ENCODE assay signal across 9 cellular contexts in genomic region chr1:101291562-101292035, GRCh38. TPM values are rescaled to one million over a fixed set of nuclear protein-coding genes. Genes with fewer than 3 reads are reported as not detected.
A peak's percentile ranks its signal among the peaks of the same experiment; 100 is the strongest.
DNase-seq lines count a peak whose midpoint lies in the region; TF ChIP-seq lines count a peak whose summit lies in the region.
"Had no signal": no experiment of that assay in that cellular context is flagged by ENCODE, and none has a peak within 500 bp of the region (broad histone marks: within the 10 kb centered on the region; RNA-seq: fewer than 3 reads in every experiment).

No MANE protein-coding gene starts in this region.

- TF ChIP-seq CTCF in HEK293 (tag by site-specific recombination; IDR thresholded peaks at IDR 0.05) (no peak), cardiac fibroblast (IDR thresholded peaks at IDR 0.05; ENCODE audit: low read depth, low read length) (no peak), uterus (IDR thresholded peaks at IDR 0.05) (no peak)

- POLR2A ChIA-PET in HEK293 (lab: Yijun Ruan, JAX): interaction anchor here (1.2 kb wide), 1 partner anchor 395 kb away, joined by 3 read pairs; no protein-coding TSS in a partner anchor

- intact Hi-C loops in uterus (cut with DNase I; ENCODE audit: low total_unique reads): no loop called here

- H3K36me3 ChIP-seq in HEK293 (ENCODE audit: control insufficient read depth in 2 of 2, insufficient read depth in 1 of 2, low read length in 2 of 2) (no peaks in the 10 kb centered on the region), uterus (no peaks in the 10 kb centered on the region)

- H3K27ac ChIP-seq in HEK293 (ENCODE audit: extremely low read depth, low read depth, low read length): peak overlapping the region; percentile 61
- no peak overlapping the region for H3K27ac ChIP-seq in uterus

- no peaks in the 10 kb centered on the region for H3K27me3 ChIP-seq in uterus

- no peak for TF ChIP-seq POLR2A in uterus (IDR thresholded peaks at IDR 0.05)

- CTCF ChIA-PET in HEK293 (lab: Yijun Ruan, JAX): interaction anchor here (0.6 to 4.6 kb wide), 4 partner anchors 12 to 370 kb away, joined by 3 to 24 read pairs (median 4); no protein-coding TSS in a partner anchor

- DNase-seq in EL: peak; percentile 56
- DNase-seq in SIG-M5 (lab: John Stamatoyannopoulos, UW): peak; percentile 42
- DNase-seq in cardiac fibroblast (ENCODE audit: low read depth in 2 of 2): peak; percentile 71 to 81
- DNase-seq in pons (ENCODE audit: low spot score): peak; percentile 46
- DNase-seq in uterus: no peak
- no peak for DNase-seq in activated gamma-delta T cell (lab: John Stamatoyannopoulos, UW)
- DNase-seq in DMS153 treated with DMSO at 0.1 percent for 48 hours (lab: John Stamatoyannopoulos, UW; ENCODE audit: unreplicated experiment): no peak

- H3K9me3 ChIP-seq in HEK293 (ENCODE audit: control insufficient read depth, insufficient read depth, low read depth, low read length): no peaks in the 10 kb centered on the region
- no peaks in the 10 kb centered on the region for H3K9me3 ChIP-seq in uterus

- H3K4me3 ChIP-seq in HEK293 (ENCODE audit: low read depth, low read length): no peak overlapping the region
- no peak overlapping the region for H3K4me3 ChIP-seq in cardiac fibroblast (replicated peaks in 1 of 2; ENCODE audit: low read depth in 2 of 2, low read length in 2 of 2)
- H3K4me3 ChIP-seq in uterus: no peak overlapping the region

- H3K4me1 ChIP-seq in HEK293 (ENCODE audit: control insufficient read depth, insufficient read depth, low read length) (peaks cover 14% of the 10 kb centered on the region), uterus (no peaks in the 10 kb centered on the region)

TF ChIP-seq in HEK293, 187 proteins besides CTCF, POLR2A, EP300 and RAD21 (continues in another document):
- TF ChIP-seq ZBTB17 (tag by site-specific recombination; IDR thresholded peaks at IDR 0.05): peak; percentile 84
- no peak for TF ChIP-seq ZBTB8A (tag by site-specific recombination; IDR thresholded peaks at IDR 0.05)
- peak; percentile 69 for TF ChIP-seq ZEB2 (tag by site-specific recombination; IDR thresholded peaks at IDR 0.05)
- TF ChIP-seq ZNF624 (tag by site-specific recombination; IDR thresholded peaks at IDR 0.05): no peak
- TF ChIP-seq TRIM28 (IDR thresholded peaks at IDR 0.05; ENCODE audit: borderline replicate concordance, low read length): peak; percentile 40; the same call in 1 of the 2 replicates
- TF ChIP-seq, protein P1, sequence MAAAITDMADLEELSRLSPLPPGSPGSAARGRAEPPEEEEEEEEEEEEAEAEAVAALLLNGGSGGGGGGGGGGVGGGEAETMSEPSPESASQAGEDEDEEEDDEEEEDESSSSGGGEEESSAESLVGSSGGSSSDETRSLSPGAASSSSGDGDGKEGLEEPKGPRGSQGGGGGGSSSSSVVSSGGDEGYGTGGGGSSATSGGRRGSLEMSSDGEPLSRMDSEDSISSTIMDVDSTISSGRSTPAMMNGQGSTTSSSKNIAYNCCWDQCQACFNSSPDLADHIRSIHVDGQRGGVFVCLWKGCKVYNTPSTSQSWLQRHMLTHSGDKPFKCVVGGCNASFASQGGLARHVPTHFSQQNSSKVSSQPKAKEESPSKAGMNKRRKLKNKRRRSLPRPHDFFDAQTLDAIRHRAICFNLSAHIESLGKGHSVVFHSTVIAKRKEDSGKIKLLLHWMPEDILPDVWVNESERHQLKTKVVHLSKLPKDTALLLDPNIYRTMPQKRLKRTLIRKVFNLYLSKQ (tag by site-specific recombination; IDR thresholded peaks at IDR 0.05; ENCODE audit: borderline replicate concordance): no peak
- TF ChIP-seq PRDM1 (tag by site-specific recombination; IDR thresholded peaks at IDR 0.05): peak; percentile 63
- TF ChIP-seq, protein P2, sequence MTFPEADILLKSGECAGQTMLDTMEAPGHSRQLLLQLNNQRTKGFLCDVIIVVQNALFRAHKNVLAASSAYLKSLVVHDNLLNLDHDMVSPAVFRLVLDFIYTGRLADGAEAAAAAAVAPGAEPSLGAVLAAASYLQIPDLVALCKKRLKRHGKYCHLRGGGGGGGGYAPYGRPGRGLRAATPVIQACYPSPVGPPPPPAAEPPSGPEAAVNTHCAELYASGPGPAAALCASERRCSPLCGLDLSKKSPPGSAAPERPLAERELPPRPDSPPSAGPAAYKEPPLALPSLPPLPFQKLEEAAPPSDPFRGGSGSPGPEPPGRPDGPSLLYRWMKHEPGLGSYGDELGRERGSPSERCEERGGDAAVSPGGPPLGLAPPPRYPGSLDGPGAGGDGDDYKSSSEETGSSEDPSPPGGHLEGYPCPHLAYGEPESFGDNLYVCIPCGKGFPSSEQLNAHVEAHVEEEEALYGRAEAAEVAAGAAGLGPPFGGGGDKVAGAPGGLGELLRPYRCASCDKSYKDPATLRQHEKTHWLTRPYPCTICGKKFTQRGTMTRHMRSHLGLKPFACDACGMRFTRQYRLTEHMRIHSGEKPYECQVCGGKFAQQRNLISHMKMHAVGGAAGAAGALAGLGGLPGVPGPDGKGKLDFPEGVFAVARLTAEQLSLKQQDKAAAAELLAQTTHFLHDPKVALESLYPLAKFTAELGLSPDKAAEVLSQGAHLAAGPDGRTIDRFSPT (tag by site-specific recombination; IDR thresholded peaks at IDR 0.05): no peak
- TF ChIP-seq ZNF704 (tag by site-specific recombination; IDR thresholded peaks at IDR 0.05): no peak
- peak; percentile 94 for TF ChIP-seq OSR2 (tag by site-specific recombination; IDR thresholded peaks at IDR 0.05)
- TF ChIP-seq KLF10 (tag by site-specific recombination; IDR thresholded peaks at IDR 0.05): peak; percentile 39; the same call in 1 of the 2 replicates
- TF ChIP-seq ZNF366 (tag by site-specific recombination; conservative IDR thresholded peaks at IDR 0.05): peak; percentile 42
- TF ChIP-seq ZNF239 (tag by site-specific recombination; IDR thresholded peaks at IDR 0.05): no peak
- no peak for TF ChIP-seq BCL11A (tag by site-specific recombination; IDR thresholded peaks at IDR 0.05; ENCODE audit: low read depth)
- no peak for TF ChIP-seq ZNF621 (tag by site-specific recombination; IDR thresholded peaks at IDR 0.05)
- TF ChIP-seq ZNF514 (tag by site-specific recombination; IDR thresholded peaks at IDR 0.05): no peak
- TF ChIP-seq, protein P3, sequence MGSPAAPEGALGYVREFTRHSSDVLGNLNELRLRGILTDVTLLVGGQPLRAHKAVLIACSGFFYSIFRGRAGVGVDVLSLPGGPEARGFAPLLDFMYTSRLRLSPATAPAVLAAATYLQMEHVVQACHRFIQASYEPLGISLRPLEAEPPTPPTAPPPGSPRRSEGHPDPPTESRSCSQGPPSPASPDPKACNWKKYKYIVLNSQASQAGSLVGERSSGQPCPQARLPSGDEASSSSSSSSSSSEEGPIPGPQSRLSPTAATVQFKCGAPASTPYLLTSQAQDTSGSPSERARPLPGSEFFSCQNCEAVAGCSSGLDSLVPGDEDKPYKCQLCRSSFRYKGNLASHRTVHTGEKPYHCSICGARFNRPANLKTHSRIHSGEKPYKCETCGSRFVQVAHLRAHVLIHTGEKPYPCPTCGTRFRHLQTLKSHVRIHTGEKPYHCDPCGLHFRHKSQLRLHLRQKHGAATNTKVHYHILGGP (tag by site-specific recombination; IDR thresholded peaks at IDR 0.05): no peak
- TF ChIP-seq, protein P4, sequence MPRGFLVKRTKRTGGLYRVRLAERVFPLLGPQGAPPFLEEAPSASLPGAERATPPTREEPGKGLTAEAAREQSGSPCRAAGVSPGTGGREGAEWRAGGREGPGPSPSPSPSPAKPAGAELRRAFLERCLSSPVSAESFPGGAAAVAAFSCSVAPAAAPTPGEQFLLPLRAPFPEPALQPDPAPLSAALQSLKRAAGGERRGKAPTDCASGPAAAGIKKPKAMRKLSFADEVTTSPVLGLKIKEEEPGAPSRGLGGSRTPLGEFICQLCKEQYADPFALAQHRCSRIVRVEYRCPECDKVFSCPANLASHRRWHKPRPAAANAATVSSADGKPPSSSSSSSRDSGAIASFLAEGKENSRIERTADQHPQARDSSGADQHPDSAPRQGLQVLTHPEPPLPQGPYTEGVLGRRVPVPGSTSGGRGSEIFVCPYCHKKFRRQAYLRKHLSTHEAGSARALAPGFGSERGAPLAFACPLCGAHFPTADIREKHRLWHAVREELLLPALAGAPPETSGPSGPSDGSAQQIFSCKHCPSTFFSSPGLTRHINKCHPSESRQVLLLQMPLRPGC (tag by site-specific recombination; IDR thresholded peaks at IDR 0.05): peak; percentile 67; the same call in 1 of the 2 replicates
- peak; percentile 97 for TF ChIP-seq SP7 (tag by site-specific recombination; IDR thresholded peaks at IDR 0.05)
- TF ChIP-seq, protein P5, sequence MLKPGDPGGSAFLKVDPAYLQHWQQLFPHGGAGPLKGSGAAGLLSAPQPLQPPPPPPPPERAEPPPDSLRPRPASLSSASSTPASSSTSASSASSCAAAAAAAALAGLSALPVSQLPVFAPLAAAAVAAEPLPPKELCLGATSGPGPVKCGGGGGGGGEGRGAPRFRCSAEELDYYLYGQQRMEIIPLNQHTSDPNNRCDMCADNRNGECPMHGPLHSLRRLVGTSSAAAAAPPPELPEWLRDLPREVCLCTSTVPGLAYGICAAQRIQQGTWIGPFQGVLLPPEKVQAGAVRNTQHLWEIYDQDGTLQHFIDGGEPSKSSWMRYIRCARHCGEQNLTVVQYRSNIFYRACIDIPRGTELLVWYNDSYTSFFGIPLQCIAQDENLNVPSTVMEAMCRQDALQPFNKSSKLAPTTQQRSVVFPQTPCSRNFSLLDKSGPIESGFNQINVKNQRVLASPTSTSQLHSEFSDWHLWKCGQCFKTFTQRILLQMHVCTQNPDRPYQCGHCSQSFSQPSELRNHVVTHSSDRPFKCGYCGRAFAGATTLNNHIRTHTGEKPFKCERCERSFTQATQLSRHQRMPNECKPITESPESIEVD (tag by site-specific recombination; IDR thresholded peaks at IDR 0.05): peak; percentile 70
- peak; percentile 88 for TF ChIP-seq FEZF1 (tag by site-specific recombination; IDR thresholded peaks at IDR 0.05)
- TF ChIP-seq GFI1B (tag by site-specific recombination; IDR thresholded peaks at IDR 0.05): no peak
- TF ChIP-seq ZNF2 (tag by site-specific recombination; IDR thresholded peaks at IDR 0.05): peak; percentile 32; the same call in 1 of the 2 replicates
- TF ChIP-seq ZNF76 (tag by site-specific recombination; IDR thresholded peaks at IDR 0.05; ENCODE audit: borderline replicate concordance, low read depth): no peak
- TF ChIP-seq ZNF174 (tag by site-specific recombination; IDR thresholded peaks at IDR 0.05): no peak
- peak; percentile 62; the same call in 1 of the 2 replicates for TF ChIP-seq WT1 (tag by site-specific recombination; IDR thresholded peaks at IDR 0.05)

RNA-seq across cellular contexts. Expression of gene S1PR1, which starts 54.8 kb away (rescaled TPM):
- 10 to 100 TPM; 25.6 to 97.9 (median 64.2) TPM for total RNA-seq in uterus
- total RNA-seq: NCI-H460 had no signal

Comparison
In these comparisons a context has a peak if more than half of its experiments do, and no peak if none do; other contexts are left out.
1. DNase-seq: peak in EL (single experiment), SIG-M5 (single experiment), cardiac fibroblast (2 of 2) and pons (single experiment); none in uterus (0 of 2), activated gamma-delta T cell (single experiment) and DMS153 treated with DMSO at 0.1 percent for 48 hours (single experiment).